In genomic region chr20:50804453-50805348, GRCh38 we compare ENCODE assay signal across 13 cellular contexts. TPM values are rescaled to one million over a fixed set of nuclear protein-coding genes. Genes with fewer than 3 reads are reported as not detected.
A peak's percentile ranks its signal among the peaks of the same experiment; 100 is the strongest.
DNase-seq lines count a peak whose midpoint lies in the region; ATAC-seq lines count a peak whose summit lies in the region.
"Had no signal": no experiment of that assay in that cellular context is flagged by ENCODE, and none has a peak within 500 bp of the region (broad histone marks: within the 10 kb centered on the region; RNA-seq: fewer than 3 reads in every experiment).

No MANE protein-coding gene starts in this region.

- no peak for DNase-seq in activated CD4-positive, CD25-positive, alpha-beta regulatory T cell treated with anti-CD3 and anti-CD28 coated beads, Interleukin-2, amount 50 U/mL, for 72 hours
- DNase-seq in activated T-cell treated with anti-CD3 and anti-CD28 coated beads, Interleukin-2, amount 50 U/mL, for 1 hour: peak; percentile 32
- DNase-seq in natural killer cell treated with Interleukin-12 subunit alpha and Interleukin-12 subunit beta and Interleukin-15 and Interleukin-18, amount 100 ng/mL, for 72 hours (ENCODE audit: low spot score): no peak
- DNase-seq in kidney glomerular epithelial cell (lab: John Stamatoyannopoulos, UW): no peak
- DNase-seq: effector CD4-positive, alpha-beta T cell; glutamatergic neuron; NCI-H1092 treated with DMSO at 0.1 percent for 48 hours; NCI-H774 had no signal

- no peaks in the 10 kb centered on the region for H3K27me3 Mint-ChIP-seq in natural killer cell treated with Interleukin-12 subunit alpha and Interleukin-12 subunit beta and Interleukin-15 and Interleukin-18, amount 100 ng/mL, for 72 hours
- H3K27me3 Mint-ChIP-seq: type B pancreatic cell had no signal

- no peaks in the 10 kb centered on the region for H3K9me3 Mint-ChIP-seq in natural killer cell treated with Interleukin-12 subunit alpha and Interleukin-12 subunit beta and Interleukin-15 and Interleukin-18, amount 100 ng/mL, for 72 hours
- H3K9me3 Mint-ChIP-seq: type B pancreatic cell had no signal

- ATAC-seq in activated CD4-positive, CD25-positive, alpha-beta regulatory T cell treated with anti-CD3 and anti-CD28 coated beads, Interleukin-2, amount 50 U/mL, for 24 hours: peak; percentile 32 to 56
- ATAC-seq in HG03159 (IDR thresholded peaks at IDR 0.05; ENCODE audit: unreplicated experiment): peak; percentile 48
- peak in 1 of 2 donors; percentile 72 for ATAC-seq in natural killer cell treated with Interleukin-12 subunit alpha and Interleukin-12 subunit beta and Interleukin-15 and Interleukin-18, amount 100 ng/mL, for 72 hours
- ATAC-seq in esophagus mucosa: no peak
- no peak for ATAC-seq in HG03354 (IDR thresholded peaks at IDR 0.05; ENCODE audit: poor library complexity, severe bottlenecking, unreplicated experiment)

- peak overlapping the region; percentile 85 to 94 for H3K27ac Mint-ChIP-seq in natural killer cell treated with Interleukin-12 subunit alpha and Interleukin-12 subunit beta and Interleukin-15 and Interleukin-18, amount 100 ng/mL, for 72 hours
- H3K27ac Mint-ChIP-seq: type B pancreatic cell had no signal

- H3K36me3 Mint-ChIP-seq in natural killer cell treated with Interleukin-12 subunit alpha and Interleukin-12 subunit beta and Interleukin-15 and Interleukin-18, amount 100 ng/mL, for 72 hours: no peaks in the 10 kb centered on the region
- H3K36me3 Mint-ChIP-seq: type B pancreatic cell had no signal

- peaks cover 17 to 19% of the 10 kb centered on the region in 2 donors for H3K4me1 Mint-ChIP-seq in natural killer cell treated with Interleukin-12 subunit alpha and Interleukin-12 subunit beta and Interleukin-15 and Interleukin-18, amount 100 ng/mL, for 72 hours (ENCODE audit: low read depth in 2 of 2)

- peak overlapping the region; percentile 61 for H3K4me3 Mint-ChIP-seq in natural killer cell treated with Interleukin-12 subunit alpha and Interleukin-12 subunit beta and Interleukin-15 and Interleukin-18, amount 100 ng/mL, for 72 hours
- H3K4me3 Mint-ChIP-seq: type B pancreatic cell had no signal

RNA-seq across cellular contexts. Expression of gene BCAS4, which starts 9.8 kb away (rescaled TPM):
- 10 to 100 TPM in 1 of 2 donors, 1 to 10 TPM in 1; 6.7 to 15.0 TPM for total RNA-seq in natural killer cell treated with Interleukin-12 subunit alpha and Interleukin-12 subunit beta and Interleukin-15 and Interleukin-18, amount 100 ng/mL, for 72 hours
- 0.96 TPM for total RNA-seq in esophagus mucosa

Comparison
In these comparisons a context has a peak if more than half of its experiments do, and no peak if none do; other contexts are left out.
1. ATAC-seq: peak in activated CD4-positive, CD25-positive, alpha-beta regulatory T cell treated with anti-CD3 and anti-CD28 coated beads, Interleukin-2, amount 50 U/mL, for 24 hours (2 of 2) and HG03159 (single experiment); none in esophagus mucosa (single experiment) and HG03354 (single experiment).